ENCODE assay signal across 18 cellular contexts in the genomic region with DNA sequence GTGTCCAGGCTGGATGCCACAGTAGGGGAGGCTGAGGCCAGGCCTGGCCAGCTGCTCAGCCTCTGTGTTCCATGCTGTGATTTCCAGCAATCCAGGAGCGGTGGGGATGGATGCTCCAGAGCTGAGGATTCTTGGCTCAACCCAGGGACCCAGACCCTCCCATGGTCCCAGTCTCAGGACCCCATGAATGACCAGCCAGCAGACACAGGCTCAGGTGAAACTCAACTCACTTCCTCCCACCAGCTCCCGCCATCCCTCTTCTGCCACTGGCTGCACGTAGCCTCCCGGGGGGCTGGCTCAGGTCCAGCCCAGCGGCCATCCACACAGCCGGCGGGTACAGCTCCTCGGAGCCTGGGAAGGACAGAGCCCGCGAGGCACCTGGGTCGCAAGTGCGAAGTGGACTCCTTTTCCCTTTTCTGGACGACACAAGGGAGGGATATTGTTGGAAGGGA. TPM values are rescaled to one million over a fixed set of nuclear protein-coding genes. Genes with fewer than 3 reads are reported as not detected.
DNase-seq lines count a peak whose midpoint lies in the region; TF ChIP-seq lines count a peak whose summit lies in the region.
"Had no signal": no experiment of that assay in that cellular context is flagged by ENCODE, and none has a peak within 500 bp of the region (broad histone marks: within the 10 kb centered on the region; RNA-seq: fewer than 3 reads in every experiment).

No MANE protein-coding gene starts in this region.

- peak overlapping the region; percentile 49 for H3K23ac ChIP-seq in neuronal stem cell (ENCODE audit: low read depth, low read length, poor library complexity)

- H3K9me3 ChIP-seq in neuronal stem cell (replicated peaks in 1 of 2; ENCODE audit: control insufficient read depth in 2 of 2, insufficient read depth in 1 of 2, low read depth in 1 of 2, low read length in 2 of 2) = peaks cover 0 to 2% of the 10 kb centered on the region in 2 donors
- H3K9me3 ChIP-seq: SJCRH30 had no signal

- no peak overlapping the region for H3K4ac ChIP-seq in neuronal stem cell (ENCODE audit: low read length)

- H3K4me3 ChIP-seq in neuronal stem cell (ENCODE audit: low read length in 2 of 2) = no peak overlapping the region
- H3K4me3 ChIP-seq: GM23338, K562, SJCRH30 had no signal

- no CpG with 5 or more reads among the region's 13 CpGs for WGBS in neuronal stem cell (ENCODE audit: extremely low coverage in 2 of 2, insufficient read length in 2 of 2, insufficient replicate concordance in 1 of 2), 2 donors

- H3K4me1 Mint-ChIP-seq in CD14-positive monocyte = no peaks in the 10 kb centered on the region
- no peaks in the 10 kb centered on the region for H3K4me1 Mint-ChIP-seq in activated CD4-positive, alpha-beta T cell treated with anti-CD3 and anti-CD28 coated beads, Interleukin-2, amount 10 ng/mL, durations not matched to agents 7 days and 5 days

- H2BK12ac ChIP-seq in neuronal stem cell (ENCODE audit: low read length) = no peak overlapping the region

- H3K9ac ChIP-seq in neuronal stem cell (ENCODE audit: low read depth, low read length, poor library complexity) = peak overlapping the region; percentile 31

- peak; percentile 17 for DNase-seq in NCI-H2029 (lab: John Stamatoyannopoulos, UW)
- no peak for DNase-seq in NCI-H2029 treated with DMSO at 0.1 percent for 48 hours (lab: John Stamatoyannopoulos, UW)
- peak; percentile 16 for DNase-seq in DMS153 (lab: John Stamatoyannopoulos, UW)
- DNase-seq in NCI-H345 treated with DMSO at 0.1 percent for 48 hours (lab: John Stamatoyannopoulos, UW; ENCODE audit: unreplicated experiment) = peak; percentile 18
- DNase-seq in neuronal stem cell (ENCODE audit: low spot score) = no peak
- no peak for DNase-seq in CD14-positive monocyte (ENCODE audit: low spot score)
- DNase-seq in globus pallidus (ENCODE audit: low spot score) = no peak
- no peak for DNase-seq in activated CD4-positive, alpha-beta T cell treated with anti-CD3 and anti-CD28 coated beads, Interleukin-2, amount 10 ng/mL, durations not matched to agents 7 days and 5 days
- DNase-seq: AML-193, NCI-H1105 treated with DMSO at 0.1 percent for 48 hours, NCI-H187, NCI-H226, NCI-H526 treated with DMSO at 0.1 percent for 48 hours, SJCRH30 had no signal

- no peak overlapping the region for H2BK5ac ChIP-seq in neuronal stem cell (ENCODE audit: low read length)

- H3K79me1 ChIP-seq in neuronal stem cell (ENCODE audit: low read depth, low read length) = no peaks in the 10 kb centered on the region

- CTCF ChIA-PET in activated CD4-positive, alpha-beta T cell treated with anti-CD3 and anti-CD28 coated beads, Interleukin-2, amount 10 ng/mL, durations not matched to agents 7 days and 5 days (lab: Charles Lee) = no interaction called here

- H2AFZ ChIP-seq in neuronal stem cell (ENCODE audit: low read length) = no peak overlapping the region
- H2AFZ ChIP-seq: GM23338 had no signal

- TF ChIP-seq CTCF in CD14-positive monocyte (IDR thresholded peaks at IDR 0.05) = no peak

- H3K27ac ChIP-seq in neuronal stem cell (replicated peaks; ENCODE audit: low read length) = no peak overlapping the region
- H3K27ac ChIP-seq: 22Rv1, SJCRH30 had no signal

- intact Hi-C loops in CD14-positive monocyte (cut with micrococcal nuclease) = loop anchor here in 1 of 2 donors (10.0 kb wide), 1 partner anchor 511 kb away; no protein-coding TSS in a partner anchor

- H3K18ac ChIP-seq in neuronal stem cell (ENCODE audit: low read length) = peak overlapping the region; percentile 66

- H3K4me2 ChIP-seq in neuronal stem cell (ENCODE audit: insufficient read depth, low read length, poor library complexity, severe bottlenecking) = no peak overlapping the region
- H3K4me2 ChIP-seq: GM23338 had no signal

- no peaks in the 10 kb centered on the region for H3K36me3 Mint-ChIP-seq in CD14-positive monocyte
- no peaks in the 10 kb centered on the region for H3K36me3 Mint-ChIP-seq in activated CD4-positive, alpha-beta T cell treated with anti-CD3 and anti-CD28 coated beads, Interleukin-2, amount 10 ng/mL, durations not matched to agents 7 days and 5 days (ENCODE audit: low read depth)

- no peak overlapping the region for H3K27ac Mint-ChIP-seq in CD14-positive monocyte
- no peak overlapping the region for H3K27ac Mint-ChIP-seq in activated CD4-positive, alpha-beta T cell treated with anti-CD3 and anti-CD28 coated beads, Interleukin-2, amount 10 ng/mL, durations not matched to agents 7 days and 5 days
- H3K27ac Mint-ChIP-seq: GM23338 had no signal

- peaks cover 2 to 3% of the 10 kb centered on the region in 2 donors for H3K4me1 ChIP-seq in neuronal stem cell (ENCODE audit: control insufficient read depth in 2 of 2, insufficient read depth in 1 of 2, low read depth in 1 of 2, low read length in 2 of 2)
- H3K4me1 ChIP-seq: SJCRH30 had no signal

- no peaks in the 10 kb centered on the region for H3K36me3 ChIP-seq in neuronal stem cell (replicated peaks in 1 of 2; ENCODE audit: control insufficient read depth in 2 of 2, insufficient read depth in 2 of 2, low read length in 2 of 2)
- H3K36me3 ChIP-seq: SJCRH30 had no signal

- no peak overlapping the region for H2BK120ac ChIP-seq in neuronal stem cell (ENCODE audit: low read depth, low read length)

- no peak overlapping the region for H4K8ac ChIP-seq in neuronal stem cell (ENCODE audit: low read depth, low read length)

- H3K27me3 ChIP-seq in neuronal stem cell (ENCODE audit: control insufficient read depth in 3 of 3, insufficient read depth in 3 of 3, low read depth in 1 of 3, low read length in 3 of 3) = no peaks in the 10 kb centered on the region

- H3K4me3 Mint-ChIP-seq in CD14-positive monocyte = no peak overlapping the region
- no peak overlapping the region for H3K4me3 Mint-ChIP-seq in activated CD4-positive, alpha-beta T cell treated with anti-CD3 and anti-CD28 coated beads, Interleukin-2, amount 10 ng/mL, durations not matched to agents 7 days and 5 days
- H3K4me3 Mint-ChIP-seq: GM23338 had no signal

- peaks cover 0 to 4% (median 3%) of the 10 kb centered on the region in 3 donors for H3K27me3 Mint-ChIP-seq in CD14-positive monocyte (ENCODE audit: low read depth in 3 of 3)
- H3K27me3 Mint-ChIP-seq in activated CD4-positive, alpha-beta T cell treated with anti-CD3 and anti-CD28 coated beads, Interleukin-2, amount 10 ng/mL, durations not matched to agents 7 days and 5 days = no peaks in the 10 kb centered on the region

- peaks cover 14 to 19% (median 15%) of the 10 kb centered on the region in 7 donors for H3K9me3 Mint-ChIP-seq in CD14-positive monocyte
- H3K9me3 Mint-ChIP-seq in activated CD4-positive, alpha-beta T cell treated with anti-CD3 and anti-CD28 coated beads, Interleukin-2, amount 10 ng/mL, durations not matched to agents 7 days and 5 days = peaks cover 3% of the 10 kb centered on the region

- H4K91ac ChIP-seq in neuronal stem cell (ENCODE audit: low read depth, low read length, poor library complexity) = no peak overlapping the region

- POLR2A ChIA-PET in activated CD4-positive, alpha-beta T cell treated with anti-CD3 and anti-CD28 coated beads, Interleukin-2, amount 10 ng/mL, durations not matched to agents 7 days and 5 days (lab: Charles Lee) = no interaction called here

- no peak overlapping the region for H3K14ac ChIP-seq in neuronal stem cell (ENCODE audit: low read length)

- H2BK15ac ChIP-seq in neuronal stem cell (ENCODE audit: low read length) = peak overlapping the region; percentile 11

- H2AK5ac ChIP-seq in neuronal stem cell (ENCODE audit: low read depth, low read length) = peak overlapping the region; percentile 15

RNA-seq across cellular contexts. Expression of gene DACT2, which starts 54.5 kb away (rescaled TPM):
- 0.46 TPM for polyA plus RNA-seq in neuronal stem cell (2013, experiment 1 of 2)
- 0.51 TPM for polyA plus RNA-seq in neuronal stem cell (2013, experiment 2 of 2)
- polyA plus RNA-seq in CD14-positive monocyte = not detected
- total RNA-seq in activated CD4-positive, alpha-beta T cell treated with anti-CD3 and anti-CD28 coated beads, Interleukin-2, amount 10 ng/mL, durations not matched to agents 7 days and 5 days = under 1 TPM in 1 of 2 experiments, not detected in 1; 0.10 TPM
- total RNA-seq: K562, RPMI7951, SJCRH30 had no signal
- polyA plus RNA-seq: K562 had no signal

Comparison
In these comparisons a context has a peak if more than half of its experiments do, and no peak if none do; other contexts are left out.
1. DNase-seq: peak in NCI-H2029 (single experiment), DMS153 (single experiment) and NCI-H345 treated with DMSO at 0.1 percent for 48 hours (single experiment); none in NCI-H2029 treated with DMSO at 0.1 percent for 48 hours (single experiment), neuronal stem cell (single experiment), CD14-positive monocyte (single experiment), globus pallidus (single experiment) and activated CD4-positive, alpha-beta T cell treated with anti-CD3 and anti-CD28 coated beads, Interleukin-2, amount 10 ng/mL, durations not matched to agents 7 days and 5 days (single experiment).